Comparison of ENCODE assay signal across 22 cellular contexts in the genomic region with DNA sequence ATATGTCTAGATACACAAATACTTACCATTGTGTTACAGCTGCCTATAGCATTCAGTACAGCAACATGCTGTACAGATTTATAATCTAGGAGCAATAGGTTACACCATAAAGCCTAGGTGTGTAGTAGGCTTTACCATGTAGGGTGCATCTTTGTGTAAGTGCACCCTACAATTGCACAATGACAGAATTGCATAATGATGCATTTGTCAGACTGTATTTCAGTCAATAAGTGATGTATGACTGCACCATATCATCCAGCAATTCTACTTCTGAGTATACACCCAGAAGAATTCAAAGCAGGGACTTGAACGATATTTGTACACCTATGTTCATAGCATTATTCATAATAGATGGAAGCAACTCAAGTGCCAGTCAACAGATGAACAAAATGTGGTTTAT.
"Had no signal": no experiment of that assay in that cellular context is flagged by ENCODE, and none has a peak within 500 bp of the region (broad histone marks: within the 10 kb centered on the region; RNA-seq: fewer than 3 reads in every experiment).

No MANE protein-coding gene starts in this region.

- H3K4me3 Mint-ChIP-seq: activated CD4-positive, alpha-beta T cell treated with anti-CD3 and anti-CD28 coated beads for 36 hours; activated T-helper 1 cell treated with anti-CD3 and anti-CD28 coated beads, Interleukin-12 subunit alpha, Interleukin-12 subunit beta, Interleukin-2, Interleukin-4 antibody, amounts not matched to agents 30 ng/mL and 10 ng/mL and 1 ng/mL, durations not matched to agents 14 hours and 24 hours and 36 hours; endodermal cell; naive thymus-derived CD8-positive, alpha-beta T cell; stimulated activated naive CD8-positive, alpha-beta T cell treated with anti-CD3 and anti-CD28 coated beads, Interleukin-15, Interleukin-2, amounts not matched to agents 100 ng/mL and 50 ng/mL, for 24 hours; WTC11 had no signal

- H3K36me3 Mint-ChIP-seq: activated naive CD4-positive, alpha-beta T cell treated with anti-CD3 and anti-CD28 coated beads, Interleukin-2, amount 50 U/mL, for 72 hours; WTC11 had no signal

- H3K27me3 ChIP-seq: adrenal gland, cardiac muscle cell, dorsolateral prefrontal cortex, heart right ventricle, ovary, tibial nerve, uterus had no signal

- DNase-seq: activated CD4-positive, alpha-beta T cell treated with anti-CD3 and anti-CD28 coated beads for 36 hours; activated CD4-positive, alpha-beta T cell treated with anti-CD3 and anti-CD28 coated beads, Interleukin-2, amount 50 U/mL, for 48 hours; activated gamma-delta T cell treated with Interleukin-2 at 50 U/mL for 16 hours; dorsolateral prefrontal cortex; endodermal cell; heart right ventricle; kidney glomerular epithelial cell; mesenchymal stem cell; naive thymus-derived CD8-positive, alpha-beta T cell; ovary; psoas muscle; right cardiac atrium; stimulated activated CD4-positive, alpha-beta T cell treated with anti-CD3 and anti-CD28 coated beads, Interleukin-2, amount 100 ng/mL, for 48 hours; uterus had no signal

- H3K27me3 Mint-ChIP-seq: activated CD4-positive, alpha-beta T cell treated with anti-CD3 and anti-CD28 coated beads for 36 hours had no signal

- H3K27ac ChIP-seq: adrenal gland, cardiac muscle cell, dorsolateral prefrontal cortex, ovary, psoas muscle, tibial nerve, uterus had no signal

- H3K36me3 ChIP-seq: adrenal gland, cardiac muscle cell, heart right ventricle, ovary, tibial nerve, uterus had no signal

- ATAC-seq: activated CD4-positive, alpha-beta T cell treated with anti-CD3 and anti-CD28 coated beads for 36 hours; heart right ventricle; naive thymus-derived CD8-positive, alpha-beta T cell; right cardiac atrium; WTC11 had no signal

- H3K9me3 ChIP-seq: adrenal gland, heart right ventricle, ovary, psoas muscle, tibial nerve, uterus had no signal

- H3K27ac Mint-ChIP-seq: activated CD4-positive, alpha-beta T cell treated with anti-CD3 and anti-CD28 coated beads for 36 hours; activated naive CD4-positive, alpha-beta T cell treated with anti-CD3 and anti-CD28 coated beads, Interleukin-2, amount 50 U/mL, for 72 hours; activated T-helper 1 cell treated with anti-CD3 and anti-CD28 coated beads, Interleukin-12 subunit alpha, Interleukin-12 subunit beta, Interleukin-2, Interleukin-4 antibody, amounts not matched to agents 30 ng/mL and 10 ng/mL and 1 ng/mL, durations not matched to agents 14 hours and 24 hours and 36 hours; endodermal cell; stimulated activated naive CD8-positive, alpha-beta T cell treated with anti-CD3 and anti-CD28 coated beads, Interleukin-15, Interleukin-2, amounts not matched to agents 100 ng/mL and 50 ng/mL, for 24 hours; WTC11 had no signal

- H3K9me3 Mint-ChIP-seq: activated naive CD4-positive, alpha-beta T cell treated with anti-CD3 and anti-CD28 coated beads, Interleukin-2, amount 50 U/mL, for 72 hours; activated T-helper 1 cell treated with anti-CD3 and anti-CD28 coated beads, Interleukin-12 subunit alpha, Interleukin-12 subunit beta, Interleukin-2, Interleukin-4 antibody, amounts not matched to agents 30 ng/mL and 10 ng/mL and 1 ng/mL, durations not matched to agents 14 hours and 24 hours and 36 hours; endodermal cell; naive thymus-derived CD8-positive, alpha-beta T cell; stimulated activated naive CD8-positive, alpha-beta T cell treated with anti-CD3 and anti-CD28 coated beads, Interleukin-15, Interleukin-2, amounts not matched to agents 100 ng/mL and 50 ng/mL, for 24 hours; WTC11 had no signal

- H3K4me3 ChIP-seq: adrenal gland, cardiac muscle cell, dorsolateral prefrontal cortex, heart right ventricle, ovary, psoas muscle, skin epidermis, tibial nerve, uterus had no signal

- H3K4me1 ChIP-seq: adrenal gland, uterus had no signal
